Comparison of ENCODE assay signal across 22 cellular contexts in the genomic region with DNA sequence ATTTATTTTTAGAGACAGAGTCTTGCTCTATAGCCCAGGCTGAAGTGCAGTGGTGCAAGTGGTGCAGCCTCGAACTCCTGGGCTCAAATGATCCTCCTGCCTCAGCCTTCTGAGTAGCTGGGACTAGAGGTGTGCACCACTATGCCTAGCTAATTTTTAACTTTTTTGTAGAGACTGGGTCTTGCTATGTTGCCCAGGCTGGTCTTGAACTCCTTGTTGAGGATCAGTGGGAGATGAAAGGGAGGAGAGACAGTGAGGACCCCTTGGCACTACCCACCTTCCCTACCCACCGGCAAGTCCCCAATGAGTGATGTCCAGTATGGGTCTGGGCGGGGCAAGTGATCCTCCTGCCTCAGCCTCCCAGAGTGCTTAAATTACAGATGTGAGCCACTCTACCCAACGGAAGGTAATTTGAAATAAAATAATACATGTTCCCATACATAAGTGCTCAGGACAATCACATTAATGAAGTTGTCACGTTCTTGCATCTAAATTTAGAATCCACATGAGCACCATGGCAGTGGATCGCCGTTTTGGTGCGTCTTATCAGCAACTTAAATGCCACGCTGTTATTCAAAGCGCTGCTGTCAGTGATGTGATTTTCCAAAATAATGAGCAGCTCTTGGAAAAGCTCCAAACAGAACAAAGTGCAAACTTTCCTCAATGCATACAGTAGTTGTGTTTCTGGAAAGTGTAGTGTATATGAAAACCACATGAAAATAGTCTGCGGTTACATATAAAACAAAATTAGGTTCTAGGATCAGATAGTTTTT. TPM values are rescaled to one million over a fixed set of nuclear protein-coding genes. Genes with fewer than 3 reads are reported as not detected.
DNase-seq lines count a peak whose midpoint lies in the region; ATAC-seq, FAIRE-seq and TF ChIP-seq lines count a peak whose summit lies in the region.
"Had no signal": no experiment of that assay in that cellular context is flagged by ENCODE, and none has a peak within 500 bp of the region (broad histone marks: within the 10 kb centered on the region; RNA-seq: fewer than 3 reads in every experiment).

No MANE protein-coding gene starts in this region.

- H3K27me3 ChIP-seq in K562 (ENCODE audit: control insufficient read depth in 2 of 2, insufficient read depth in 2 of 2, low read length in 2 of 2), result no peaks in the 10 kb centered on the region
- no peaks in the 10 kb centered on the region for H3K27me3 ChIP-seq in cardiac muscle cell
- no peaks in the 10 kb centered on the region for H3K27me3 ChIP-seq in right cardiac atrium (ENCODE audit: control insufficient read depth, insufficient read depth)
- no peaks in the 10 kb centered on the region for H3K27me3 ChIP-seq in esophagus muscularis mucosa
- H3K27me3 ChIP-seq: BLaER1, Peyer's patch had no signal

- H3K4me1 ChIP-seq in K562 (replicated peaks in 1 of 2; ENCODE audit: control insufficient read depth in 2 of 2, insufficient read depth in 2 of 2, low read length in 2 of 2), result peaks cover 0 to 11% of the 10 kb centered on the region in 2 experiments; a peak in 2 of 5 replicates
- peaks cover 4% of the 10 kb centered on the region for H3K4me1 ChIP-seq in cardiac muscle cell (ENCODE audit: low read depth)
- peaks cover 7% of the 10 kb centered on the region for H3K4me1 ChIP-seq in right cardiac atrium (ENCODE audit: control insufficient read depth, insufficient read depth, low read length)
- peaks cover 0 to 6% (median 0%) of the 10 kb centered on the region in 4 donors for H3K4me1 ChIP-seq in esophagus muscularis mucosa
- H3K4me1 ChIP-seq: Caco-2, Peyer's patch had no signal

- H3K4me2 ChIP-seq in K562 (ENCODE audit: insufficient read depth, low read length), result no peak overlapping the region
- H3K4me2 ChIP-seq: BLaER1 had no signal

- TF ChIP-seq CTCF in K562 (IDR thresholded peaks at IDR 0.05 in 2 of 3, conservative IDR thresholded peaks at IDR 0.05 in 1 of 3; ENCODE audit: insufficient read depth in 2 of 3, low read depth in 1 of 3, low read length in 3 of 3) (no peak), cardiac muscle cell (IDR thresholded peaks at IDR 0.05; ENCODE audit: low read depth, low read length) (no peak), esophagus muscularis mucosa (IDR thresholded peaks at IDR 0.05) (no peak), omental fat pad (IDR thresholded peaks at IDR 0.05) (no peak)

- TF ChIP-seq EP300 in K562 (IDR thresholded peaks at IDR 0.05; ENCODE audit: low read length) (no peak), esophagus muscularis mucosa (IDR thresholded peaks at IDR 0.05) (no peak)

- DNase-seq in OCI-M1 (lab: John Stamatoyannopoulos, UW) (peak; percentile 35), K562 (ENCODE audit: extremely low read depth in 1 of 4, low spot score in 3 of 4) (no peak), cardiac muscle cell (ENCODE audit: low read depth in 1 of 2, low spot score in 1 of 2) (peak; percentile 57 to 68), right cardiac atrium (peak in 2 of 3 donors; percentile 38 to 75), NCI-H526 treated with DMSO at 0.1 percent for 48 hours (lab: John Stamatoyannopoulos, UW) (no peak), esophagus muscularis mucosa (ENCODE audit: extremely low spot score) (no peak), omental fat pad (ENCODE audit: low spot score) (no peak)
- DNase-seq: ACHN; Caco-2; CD4-positive, alpha-beta memory T cell; DMS 273 treated with DMSO at 0.1 percent for 48 hours; DMS79 treated with DMSO at 0.1 percent for 48 hours; H9; NCI-H1092 treated with DMSO at 0.1 percent for 48 hours; NCI-H2029 treated with DMSO at 0.1 percent for 48 hours; NCI-H226; NCI-H510A treated with DMSO at 0.1 percent for 48 hours; NCI-H774 had no signal

- intact Hi-C loops in K562 (cut with micrococcal nuclease) (no loop called here), right cardiac atrium (cut with DNase I) (no loop called here), esophagus muscularis mucosa (cut with DNase I) (no loop called here)

- TF ChIP-seq RAD21 in K562 (CRISPR knock-in tag; conservative IDR thresholded peaks at IDR 0.05 in 1 of 2, IDR thresholded peaks at IDR 0.05 in 1 of 2), result no peak

- no peak overlapping the region for H2AFZ ChIP-seq in K562 (ENCODE audit: low read depth, low read length)

- CTCF ChIA-PET in K562 (lab: Yijun Ruan, JAX; ENCODE audit: low intra/inter-chr PET ratio), result no interaction called here

- no peak overlapping the region for H3K9ac ChIP-seq in K562 (ENCODE audit: insufficient read depth in 1 of 2, low read depth in 2 of 2, low read length in 2 of 2)
- H3K9ac ChIP-seq: BLaER1 had no signal

- H3K9me3 ChIP-seq in K562 (replicated peaks; ENCODE audit: control insufficient read depth, insufficient read depth, low read depth, low read length), result no peaks in the 10 kb centered on the region
- H3K9me3 ChIP-seq in cardiac muscle cell (ENCODE audit: low read depth), result no peaks in the 10 kb centered on the region
- no peaks in the 10 kb centered on the region for H3K9me3 ChIP-seq in right cardiac atrium (ENCODE audit: control insufficient read depth, low read length)
- no peaks in the 10 kb centered on the region for H3K9me3 ChIP-seq in esophagus muscularis mucosa
- H3K9me3 ChIP-seq: BLaER1, Caco-2, Peyer's patch had no signal

- POLR2A ChIA-PET in K562 (lab: Yijun Ruan, JAX), result interaction anchor here (0.6 kb wide), 1 partner anchor 38 kb away, joined by 3 read pairs; no protein-coding TSS in a partner anchor

- ATAC-seq in K562 (no peak), right cardiac atrium (peak; percentile 67 to 72), omental fat pad (ENCODE audit: low FRiP score) (no peak)
- ATAC-seq: GM12878 had no signal

- no peaks in the 10 kb centered on the region for H3K36me3 ChIP-seq in K562 (ENCODE audit: control insufficient read depth, insufficient read depth, low read length)
- H3K36me3 ChIP-seq in cardiac muscle cell, result no peaks in the 10 kb centered on the region
- H3K36me3 ChIP-seq in esophagus muscularis mucosa, result no peaks in the 10 kb centered on the region
- H3K36me3 ChIP-seq: BLaER1, Peyer's patch had no signal

- H3K4me3 ChIP-seq in K562, result no peak overlapping the region
- H3K4me3 ChIP-seq in cardiac muscle cell, result no peak overlapping the region
- no peak overlapping the region for H3K4me3 ChIP-seq in right cardiac atrium (ENCODE audit: low read length)
- H3K4me3 ChIP-seq in esophagus muscularis mucosa, result no peak overlapping the region
- H3K4me3 ChIP-seq: BLaER1, GM12878, Peyer's patch had no signal

- TF ChIP-seq POLR2A in K562 (conservative IDR thresholded peaks at IDR 0.05) (no peak), esophagus muscularis mucosa (IDR thresholded peaks at IDR 0.05; ENCODE audit: low read depth) (no peak)

- no peaks in the 10 kb centered on the region for H3K79me2 ChIP-seq in K562 (ENCODE audit: control insufficient read depth, insufficient read depth, low read length)

- H3K27ac ChIP-seq in K562 (ENCODE audit: extremely low read depth, low read depth, low read length) (no peak overlapping the region), cardiac muscle cell (no peak overlapping the region), right cardiac atrium (ENCODE audit: low read length) (peak overlapping the region; percentile 87), esophagus muscularis mucosa (replicated peaks in 1 of 4) (no peak overlapping the region)
- H3K27ac ChIP-seq: BLaER1, Peyer's patch had no signal

- no TSS peak for BruUV-seq in K562 (replicated peaks; lab: Mats Ljungman, UMichigan)

- no peaks in the 10 kb centered on the region for H3K9me1 ChIP-seq in K562 (ENCODE audit: control insufficient read depth, insufficient read depth, low read length)

- FAIRE-seq in K562 (lab: Jason Lieb, UNC), result no peak
- FAIRE-seq: GM12878 had no signal

- 11% methylated on average over 10 of the region's 11 CpGs for WGBS in K562 (ENCODE audit: insufficient coverage, low coverage, missing lambda C conversion rate)
- 36% methylated on average over 11 of the region's 11 CpGs for WGBS in right cardiac atrium
- 63% methylated on average over 11 of the region's 11 CpGs for WGBS in esophagus muscularis mucosa

- in situ Hi-C loops in K562 (cut with MboI), result no loop called here

- no peaks in the 10 kb centered on the region for H4K20me1 ChIP-seq in K562 (replicated peaks; ENCODE audit: control insufficient read depth, insufficient read depth, low read length)
- H4K20me1 ChIP-seq: BLaER1 had no signal

RNA-seq across cellular contexts. Expression of gene ARL11, which starts 5.9 kb away (rescaled TPM):
- total RNA-seq in K562 (2011; cell fraction: chromatin; rRNA removed; ENCODE audit: low replicate concordance), result 0.39 and 0.81 TPM in 2 replicates
- total RNA-seq in K562 (2011; cell fraction: nucleolus; rRNA removed), result 0.53 and 0.67 TPM in 2 replicates
- 0.81 and 0.99 TPM in 2 replicates for total RNA-seq in K562 (2011; cell fraction: nucleoplasm; rRNA removed)
- total RNA-seq in K562 (2014; rRNA removed), result 0.45 TPM in 2 replicates
- total RNA-seq in K562 (2014; rRNA removed; fragmentation: Illumina TruSeq; extraction: Trizol), result 0.36 and 0.38 TPM in 2 replicates
- 0.68 and 0.87 TPM in 2 replicates for total RNA-seq in K562 (2015; rRNA removed; fragmentation: Illumina TruSeq; extraction: Trizol)
- 0.45 and 0.84 TPM in 2 replicates for total RNA-seq in K562 (2021)
- 0.33 and 0.38 TPM in 2 replicates for polyA plus RNA-seq in K562 (2011; rRNA removed)
- 0.22 and 0.46 TPM in 2 replicates for polyA plus RNA-seq in K562 (2011; cell fraction: cytosol; rRNA removed)
- 0.15 and 0.21 TPM in 2 replicates for polyA plus RNA-seq in K562 (2011; cell fraction: nucleus; rRNA removed)
- polyA plus RNA-seq in K562 (2012), result 0.43 and 1.2 TPM in 2 replicates
- polyA plus RNA-seq in K562 (2014; fragmentation: Illumina TruSeq; extraction: Trizol), result 0.53 and 0.56 TPM in 2 replicates
- polyA plus RNA-seq in K562 (2014; fragmentation: Nextera tagmentation; extraction: Ambion mirVana), result under 1 TPM; 0.18 to 0.20 TPM
- polyA plus RNA-seq in K562 (2014; rRNA removed), result 0.73 and 0.77 TPM in 2 replicates
- polyA minus RNA-seq in K562 (2011; rRNA and poly(A)+ RNA removed), result 0.53 and 0.60 TPM in 2 replicates
- not detected in 2 replicates for polyA minus RNA-seq in K562 (2011; cell fraction: cytosol; rRNA and poly(A)+ RNA removed)
- 0.40 and 0.56 TPM in 2 replicates for polyA minus RNA-seq in K562 (2011; cell fraction: nucleus; rRNA and poly(A)+ RNA removed)
- total RNA-seq in cardiac muscle cell, result 0.21 and 0.70 TPM in 2 replicates
- polyA plus RNA-seq in cardiac muscle cell, result 0.21 and 1.1 TPM in 2 replicates
- under 1 TPM; 0.33 to 0.82 (median 0.54) TPM for total RNA-seq in right cardiac atrium
- 0.32 TPM for polyA plus RNA-seq in right cardiac atrium
- under 1 TPM; 0.13 to 0.83 (median 0.35) TPM for total RNA-seq in esophagus muscularis mucosa
- 1 to 10 TPM in 3 of 4 donors, under 1 TPM in 1; 0.93 to 4.9 (median 1.6) TPM for total RNA-seq in omental fat pad
- total RNA-seq: Caco-2, SK-MEL-5 had no signal

RNA-seq across cellular contexts. Expression of gene RCBTB1, which starts 37.0 kb away (rescaled TPM):
- 9.2 and 14.9 TPM in 2 replicates for total RNA-seq in K562 (2011; cell fraction: chromatin; rRNA removed; ENCODE audit: low replicate concordance)
- 7.6 and 10.3 TPM in 2 replicates for total RNA-seq in K562 (2011; cell fraction: nucleolus; rRNA removed)
- 12.7 and 20.4 TPM in 2 replicates for total RNA-seq in K562 (2011; cell fraction: nucleoplasm; rRNA removed)
- 4.1 and 4.5 TPM in 2 replicates for total RNA-seq in K562 (2014; rRNA removed)
- total RNA-seq in K562 (2014; rRNA removed; fragmentation: Illumina TruSeq; extraction: Trizol), result 11.3 and 13.1 TPM in 2 replicates
- 6.7 and 7.4 TPM in 2 replicates for total RNA-seq in K562 (2015; rRNA removed; fragmentation: Illumina TruSeq; extraction: Trizol)
- 8.4 and 9.0 TPM in 2 replicates for total RNA-seq in K562 (2021)
- polyA plus RNA-seq in K562 (2011; rRNA removed), result 7.0 and 10.6 TPM in 2 replicates
- 3.1 and 5.0 TPM in 2 replicates for polyA plus RNA-seq in K562 (2011; cell fraction: cytosol; rRNA removed)
- 6.0 and 6.9 TPM in 2 replicates for polyA plus RNA-seq in K562 (2011; cell fraction: nucleus; rRNA removed)
- 5.8 and 9.1 TPM in 2 replicates for polyA plus RNA-seq in K562 (2012)
- 8.0 and 9.0 TPM in 2 replicates for polyA plus RNA-seq in K562 (2014; fragmentation: Illumina TruSeq; extraction: Trizol)
- polyA plus RNA-seq in K562 (2014; fragmentation: Nextera tagmentation; extraction: Ambion mirVana), result 1 to 10 TPM; 4.0 to 5.9 TPM
- 9.0 TPM in 2 replicates for polyA plus RNA-seq in K562 (2014; rRNA removed)
- 10.5 and 11.5 TPM in 2 replicates for polyA minus RNA-seq in K562 (2011; rRNA and poly(A)+ RNA removed)
- 3.4 and 3.5 TPM in 2 replicates for polyA minus RNA-seq in K562 (2011; cell fraction: cytosol; rRNA and poly(A)+ RNA removed)
- 4.6 and 4.8 TPM in 2 replicates for polyA minus RNA-seq in K562 (2011; cell fraction: nucleus; rRNA and poly(A)+ RNA removed)
- total RNA-seq in cardiac muscle cell, result 15.2 and 15.4 TPM in 2 replicates
- 16.5 and 17.2 TPM in 2 replicates for polyA plus RNA-seq in cardiac muscle cell
- total RNA-seq in right cardiac atrium, result 10 to 100 TPM; 16.7 to 20.3 (median 19.0) TPM
- polyA plus RNA-seq in right cardiac atrium, result 10.8 TPM
- total RNA-seq in esophagus muscularis mucosa, result 10 to 100 TPM; 11.1 to 14.7 (median 12.3) TPM
- total RNA-seq in omental fat pad, result 10 to 100 TPM in 3 of 4 donors, 1 to 10 TPM in 1; 8.4 to 17.5 (median 11.1) TPM

Comparison
In these comparisons a context has a peak if more than half of its experiments do, and no peak if none do; other contexts are left out.
1. DNase-seq: peak in OCI-M1 (single experiment), cardiac muscle cell (2 of 2) and right cardiac atrium (2 of 3); none in K562 (0 of 4), NCI-H526 treated with DMSO at 0.1 percent for 48 hours (single experiment), esophagus muscularis mucosa (single experiment) and omental fat pad (single experiment).
2. ATAC-seq: peak in right cardiac atrium (2 of 2); none in K562 (single experiment) and omental fat pad (single experiment).